8 cellular contexts compared by ENCODE assay signal in genomic region chr7:149714081-149714909, GRCh38. TPM values are rescaled to one million over a fixed set of nuclear protein-coding genes. Genes with fewer than 3 reads are reported as not detected.
A peak's percentile ranks its signal among the peaks of the same experiment; 100 is the strongest.
DNase-seq lines count a peak whose midpoint lies in the region; ATAC-seq and TF ChIP-seq lines count a peak whose summit lies in the region.

No MANE protein-coding gene starts in this region.

- H4K20me1 ChIP-seq in neural progenitor cell (ENCODE audit: low read depth), result peaks cover 8% of the 10 kb centered on the region

- peak; percentile 97 for ATAC-seq in GM21825 (IDR thresholded peaks at IDR 0.05; ENCODE audit: unreplicated experiment)
- peak; percentile 82 for ATAC-seq in foreskin keratinocyte
- ATAC-seq in stimulated activated naive CD8-positive, alpha-beta T cell treated with anti-CD3 and anti-CD28 coated beads, Interleukin-15, amount 100 ng/mL, for 72 hours, result peak; percentile 91

- DNase-seq in DMS79 treated with DMSO at 0.1 percent for 48 hours (lab: John Stamatoyannopoulos, UW) (peak; percentile 67), LHCN-M2 (ENCODE audit: low read depth) (peak; percentile 83), SHP77 (lab: John Stamatoyannopoulos, UW) (peak; percentile 80 to 87), foreskin keratinocyte (peak in 1 of 2 donors; percentile 62), neural progenitor cell (ENCODE audit: low spot score) (peak; percentile 97)
- peak; percentile 93 for DNase-seq in activated gamma-delta T cell treated with anti-CD3 and anti-CD28 coated beads, Interleukin-2, amount 50 U/mL, for 16 hours (ENCODE audit: low read depth)
- peak; percentile 85 to 87 for DNase-seq in stimulated activated naive CD8-positive, alpha-beta T cell treated with anti-CD3 and anti-CD28 coated beads, Interleukin-15, amount 100 ng/mL, for 72 hours

- H3K9me3 Mint-ChIP-seq in neural progenitor cell, result peaks cover 32% of the 10 kb centered on the region
- H3K9me3 Mint-ChIP-seq in stimulated activated naive CD8-positive, alpha-beta T cell treated with anti-CD3 and anti-CD28 coated beads, Interleukin-15, amount 100 ng/mL, for 72 hours, result peaks cover 17 to 29% of the 10 kb centered on the region in 2 donors

- peaks cover 17% of the 10 kb centered on the region for H3K79me2 ChIP-seq in neural progenitor cell (ENCODE audit: low read depth)

- no peak overlapping the region for H3K27ac ChIP-seq in foreskin keratinocyte
- no peak overlapping the region for H3K27ac ChIP-seq in neural progenitor cell

- peak overlapping the region; percentile 49 for H3K4me3 ChIP-seq in neural progenitor cell

- peaks cover 9% of the 10 kb centered on the region for H3K4me1 ChIP-seq in foreskin keratinocyte
- H3K4me1 ChIP-seq in neural progenitor cell, result peaks cover 8% of the 10 kb centered on the region

- H3K4me1 Mint-ChIP-seq in neural progenitor cell, result peaks cover 17% of the 10 kb centered on the region
- peaks cover 54% of the 10 kb centered on the region for H3K4me1 Mint-ChIP-seq in stimulated activated naive CD8-positive, alpha-beta T cell treated with anti-CD3 and anti-CD28 coated beads, Interleukin-15, amount 100 ng/mL, for 72 hours

- H3K27me3 Mint-ChIP-seq in neural progenitor cell (ENCODE audit: insufficient read depth, low read depth), result peaks cover 11% of the 10 kb centered on the region
- peaks cover 8% of the 10 kb centered on the region for H3K27me3 Mint-ChIP-seq in stimulated activated naive CD8-positive, alpha-beta T cell treated with anti-CD3 and anti-CD28 coated beads, Interleukin-15, amount 100 ng/mL, for 72 hours

- H2AFZ ChIP-seq in neural progenitor cell (replicated peaks), result peak overlapping the region; percentile 81

- no peaks in the 10 kb centered on the region for H3F3A ChIP-seq in neural progenitor cell (ENCODE audit: low read depth)

- peaks cover 5% of the 10 kb centered on the region for H3K27me3 ChIP-seq in foreskin keratinocyte
- H3K27me3 ChIP-seq in neural progenitor cell, result peaks cover 10% of the 10 kb centered on the region

- no peak for TF ChIP-seq CTCF in foreskin keratinocyte (conservative IDR thresholded peaks at IDR 0.05)
- TF ChIP-seq CTCF in neural progenitor cell (IDR thresholded peaks at IDR 0.05), result no peak

- peaks cover 18% of the 10 kb centered on the region for H3K9me3 ChIP-seq in neural progenitor cell (ENCODE audit: low read depth)

- H3K36me3 Mint-ChIP-seq in neural progenitor cell, result peaks cover 6% of the 10 kb centered on the region

- peaks cover 8% of the 10 kb centered on the region for H3K36me3 ChIP-seq in neural progenitor cell

- no peak overlapping the region for H3K27ac Mint-ChIP-seq in neural progenitor cell
- H3K27ac Mint-ChIP-seq in stimulated activated naive CD8-positive, alpha-beta T cell treated with anti-CD3 and anti-CD28 coated beads, Interleukin-15, amount 100 ng/mL, for 72 hours, result peak overlapping the region; percentile 13 to 50

- no peak overlapping the region for H3K9ac ChIP-seq in neural progenitor cell

- H3K4me3 Mint-ChIP-seq in neural progenitor cell, result peak overlapping the region; percentile 84
- peak overlapping the region; percentile 87 for H3K4me3 Mint-ChIP-seq in stimulated activated naive CD8-positive, alpha-beta T cell treated with anti-CD3 and anti-CD28 coated beads, Interleukin-15, amount 100 ng/mL, for 72 hours

- H3K4me2 ChIP-seq in neural progenitor cell, result peak overlapping the region; percentile 70

RNA-seq across cellular contexts. Expression of gene ZNF467, which starts 59.1 kb away (rescaled TPM):
- total RNA-seq in LHCN-M2 (2014; rRNA removed) (0.26 TPM in 1 of 2 replicates, not detected in the other), foreskin keratinocyte (0.35 and 0.48 TPM in 2 replicates), neural progenitor cell (ENCODE audit: low replicate concordance) (0.17 and 1.7 TPM in 2 replicates)
- polyA plus RNA-seq in LHCN-M2 (2012), result 0.07 TPM
- 0.48 and 0.66 TPM in 2 replicates for polyA plus RNA-seq in foreskin keratinocyte
